In genomic region chrX:12567857-12568256, GRCh38 we compare ENCODE assay signal across 2 cellular contexts.
TF ChIP-seq lines count a peak whose summit lies in the region.

No MANE protein-coding gene starts in this region.

TF ChIP-seq in liver, 16 proteins besides CTCF, POLR2A, EP300 and RAD21 (continued from another document):
- no peak for TF ChIP-seq REST (IDR thresholded peaks at IDR 0.05)
- TF ChIP-seq SP1 (IDR thresholded peaks at IDR 0.05), result no peak
- no peak for TF ChIP-seq HNF4A (conservative IDR thresholded peaks at IDR 0.05)
- TF ChIP-seq ZBTB33 (IDR thresholded peaks at IDR 0.05), result no peak

TF ChIP-seq in HepG2, 621 proteins besides CTCF, POLR2A, EP300 and RAD21 (continued from another document):
- TF ChIP-seq ZNF335 (CRISPR knock-in tag; IDR thresholded peaks at IDR 0.05) (no peak), PRDM10 (CRISPR knock-in tag; IDR thresholded peaks at IDR 0.05; ENCODE audit: low read depth) (no peak), ZNF773 (CRISPR knock-in tag; IDR thresholded peaks at IDR 0.05; ENCODE audit: borderline replicate concordance) (no peak), ETV6 (CRISPR knock-in tag; conservative IDR thresholded peaks at IDR 0.05) (no peak), CBX1 (IDR thresholded peaks at IDR 0.05; ENCODE audit: low read depth) (no peak), ZBTB49 (CRISPR knock-in tag; IDR thresholded peaks at IDR 0.05; ENCODE audit: borderline replicate concordance) (no peak), ZNF30 (CRISPR knock-in tag; IDR thresholded peaks at IDR 0.05) (no peak), ZNF281 (CRISPR knock-in tag; IDR thresholded peaks at IDR 0.05; ENCODE audit: borderline replicate concordance) (no peak), NCOA1 (CRISPR knock-in tag; IDR thresholded peaks at IDR 0.05) (no peak), ASH2L (IDR thresholded peaks at IDR 0.05; ENCODE audit: insufficient read length, low read depth, low read length) (no peak)
